25 cellular contexts compared by ENCODE assay signal in genomic region chr13:106537521-106537920, GRCh38.
"Had no signal": no experiment of that assay in that cellular context is flagged by ENCODE, and none has a peak within 500 bp of the region (broad histone marks: within the 10 kb centered on the region; RNA-seq: fewer than 3 reads in every experiment).

No MANE protein-coding gene starts in this region.

- H3K27ac ChIP-seq: breast epithelium, left ventricle myocardium inferior, pancreas, psoas muscle, sigmoid colon, thyroid gland, upper lobe of right lung had no signal

- H3K4me3 Mint-ChIP-seq: activated B cell treated with CpG ODN at 0.5 μM for 24 hours; activated CD8-positive, alpha-beta memory T cell treated with anti-CD3 and anti-CD28 coated beads, Interleukin-2, amount 10 ng/mL, durations not matched to agents 7 days and 5 days; activated CD8-positive, alpha-beta T cell treated with anti-CD3 and anti-CD28 coated beads, Interleukin-2, amount 10 ng/mL, durations not matched to agents 7 days and 5 days; dendritic cell treated with granulocyte-macrophage colony-stimulating factor and Interleukin-4, amounts not matched to agents 40 ng/mL and 50 ng/mL, for 4 days; stimulated activated naive CD8-positive, alpha-beta T cell treated with anti-CD3 and anti-CD28 coated beads, Interleukin-15, Interleukin-2, amounts not matched to agents 100 ng/mL and 50 ng/mL, for 24 hours had no signal

- H3K4me3 ChIP-seq: breast epithelium, lung, pancreas, psoas muscle, sigmoid colon, thyroid gland, upper lobe of right lung had no signal

- H3K27ac Mint-ChIP-seq: activated B cell treated with CpG ODN at 0.5 μM for 24 hours; activated CD8-positive, alpha-beta memory T cell treated with anti-CD3 and anti-CD28 coated beads, Interleukin-2, amount 10 ng/mL, durations not matched to agents 7 days and 5 days; activated CD8-positive, alpha-beta T cell treated with anti-CD3 and anti-CD28 coated beads, Interleukin-2, amount 10 ng/mL, durations not matched to agents 7 days and 5 days; dendritic cell treated with granulocyte-macrophage colony-stimulating factor and Interleukin-4, amounts not matched to agents 40 ng/mL and 50 ng/mL, for 4 days; stimulated activated effector memory CD8-positive, alpha-beta T cell treated with anti-CD3 and anti-CD28 coated beads, Interleukin-12 subunit alpha, Interleukin-12 subunit beta, amount 100 ng/mL, for 72 hours; stimulated activated naive CD8-positive, alpha-beta T cell treated with anti-CD3 and anti-CD28 coated beads, Interleukin-15, Interleukin-2, amounts not matched to agents 100 ng/mL and 50 ng/mL, for 24 hours had no signal

- H3K9me3 ChIP-seq: breast epithelium, left ventricle myocardium inferior, pancreas, psoas muscle, sigmoid colon, thyroid gland, upper lobe of right lung had no signal

- H3K27me3 ChIP-seq: breast epithelium, pancreas, sigmoid colon, thyroid gland, upper lobe of right lung had no signal

- H3K4me1 ChIP-seq: psoas muscle had no signal

- DNase-seq: activated B cell treated with CpG ODN at 0.5 μM for 24 hours; activated CD8-positive, alpha-beta memory T cell treated with anti-CD3 and anti-CD28 coated beads, Interleukin-2, amount 10 ng/mL, durations not matched to agents 7 days and 5 days; activated CD8-positive, alpha-beta T cell treated with anti-CD3 and anti-CD28 coated beads, Interleukin-2, amount 10 ng/mL, durations not matched to agents 7 days and 5 days; activated gamma-delta T cell treated with Interleukin-2 at 50 U/mL for 16 hours; activated naive CD4-positive, alpha-beta T cell treated with anti-CD3 and anti-CD28 coated beads, Interleukin-2, amount 50 U/mL, for 16 hours; central memory CD4-positive, alpha-beta T cell; effector CD4-positive, alpha-beta T cell; islet precursor cell; left ventricle myocardium inferior; mesendoderm; nucleus accumbens; pancreas; psoas muscle; sigmoid colon; small intestine; stimulated activated CD4-positive, alpha-beta T cell treated with anti-CD3 and anti-CD28 coated beads, Interleukin-4, amount 100 ng/mL, for 24 hours; substantia nigra; T-helper 2 cell; thyroid gland; upper lobe of right lung had no signal

- ATAC-seq: activated CD8-positive, alpha-beta memory T cell treated with anti-CD3 and anti-CD28 coated beads, Interleukin-2, amount 10 ng/mL, durations not matched to agents 7 days and 5 days; activated CD8-positive, alpha-beta T cell treated with anti-CD3 and anti-CD28 coated beads, Interleukin-2, amount 10 ng/mL, durations not matched to agents 7 days and 5 days; pancreas; psoas muscle; stimulated activated effector memory CD8-positive, alpha-beta T cell treated with anti-CD3 and anti-CD28 coated beads, Interleukin-12 subunit alpha, Interleukin-12 subunit beta, amount 100 ng/mL, for 72 hours; upper lobe of right lung had no signal

- H3K36me3 ChIP-seq: breast epithelium, pancreas, thyroid gland had no signal

- H3K9me3 Mint-ChIP-seq: activated B cell treated with CpG ODN at 0.5 μM for 24 hours; dendritic cell treated with granulocyte-macrophage colony-stimulating factor and Interleukin-4, amounts not matched to agents 40 ng/mL and 50 ng/mL, for 4 days; stimulated activated effector memory CD8-positive, alpha-beta T cell treated with anti-CD3 and anti-CD28 coated beads, Interleukin-12 subunit alpha, Interleukin-12 subunit beta, amount 100 ng/mL, for 72 hours; stimulated activated naive CD8-positive, alpha-beta T cell treated with anti-CD3 and anti-CD28 coated beads, Interleukin-15, Interleukin-2, amounts not matched to agents 100 ng/mL and 50 ng/mL, for 24 hours had no signal
